Comparison of ENCODE assay signal across 8 cellular contexts in the genomic region with DNA sequence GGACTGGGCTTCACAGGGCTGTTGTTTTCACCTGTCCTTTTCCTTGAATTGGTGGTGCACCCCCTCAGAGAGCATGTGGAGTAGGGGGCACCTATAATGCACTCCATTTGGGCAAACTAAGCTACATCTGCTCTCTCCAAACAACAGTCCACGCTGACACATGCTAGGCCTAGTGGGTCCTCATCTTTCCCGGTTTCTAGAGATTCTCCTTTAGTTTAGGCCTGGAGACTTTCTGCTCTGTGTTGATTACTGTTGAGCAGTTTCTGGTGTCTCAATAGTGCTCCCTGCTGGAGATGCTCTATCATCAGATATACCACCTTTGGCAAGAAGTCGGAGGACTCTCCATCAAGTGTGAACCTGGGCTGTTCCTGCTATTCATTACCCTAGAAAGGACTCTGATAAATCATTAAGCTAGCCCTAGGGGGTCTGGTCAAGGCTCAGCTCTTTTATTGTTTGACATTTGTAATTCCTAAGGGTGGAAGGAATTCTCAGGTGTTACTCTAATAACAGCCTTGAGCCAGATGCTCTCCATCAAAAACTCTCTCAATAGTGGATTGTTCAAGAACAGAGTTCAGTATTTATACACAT.
DNase-seq lines count a peak whose midpoint lies in the region; ATAC-seq and TF ChIP-seq lines count a peak whose summit lies in the region.

No MANE protein-coding gene starts in this region.

- no peak overlapping the region for H3K4me3 ChIP-seq in PC-3 (ENCODE audit: low read length)
- no peak overlapping the region for H3K4me3 ChIP-seq in osteoblast (ENCODE audit: insufficient read depth, low read length)

- DNase-seq in PC-3 = peak; percentile 90
- peak; percentile 5 for DNase-seq in activated T-helper 1 cell treated with Interleukin-2 at 50 U/mL for 16 hours (ENCODE audit: low read depth)
- peak; percentile 54 for DNase-seq in fibroblast of the conjunctiva (ENCODE audit: low read depth)
- DNase-seq in osteoblast (ENCODE audit: insufficient read length, low spot score, missing footprints) = peak; percentile 88
- no peak for DNase-seq in NCI-H2171 (lab: John Stamatoyannopoulos, UW)

- H3K79me2 ChIP-seq in PC-3 (ENCODE audit: low read length) (no peaks in the 10 kb centered on the region), osteoblast (ENCODE audit: insufficient read depth, low read length) (no peaks in the 10 kb centered on the region)

- H2AFZ ChIP-seq in PC-3 (ENCODE audit: low read length) = peak overlapping the region; percentile 45
- H2AFZ ChIP-seq in osteoblast (ENCODE audit: low read length) = no peak overlapping the region

- POLR2A ChIA-PET in PC-3 (lab: Charles Lee; ENCODE audit: unreplicated experiment) = no interaction called here

- H3F3A ChIP-seq in PC-3 (ENCODE audit: low read length, unreplicated experiment) = no peaks in the 10 kb centered on the region

- H3K27me3 ChIP-seq in PC-3 (ENCODE audit: low read length) = no peaks in the 10 kb centered on the region
- peaks cover 16% of the 10 kb centered on the region for H3K27me3 ChIP-seq in osteoblast (ENCODE audit: insufficient read depth, low read length)

- H3K9me2 ChIP-seq in PC-3 (replicated peaks; ENCODE audit: low read length) = no peaks in the 10 kb centered on the region

- peak; percentile 77 for ATAC-seq in GM19023 (IDR thresholded peaks at IDR 0.05; ENCODE audit: unreplicated experiment)
- ATAC-seq in HG03196 (IDR thresholded peaks at IDR 0.05; ENCODE audit: unreplicated experiment) = peak; percentile 82
- peak; percentile 97 for ATAC-seq in PC-3

- H3K27ac ChIP-seq in C4-2B (no peak overlapping the region), PC-3 (ENCODE audit: low read length) (no peak overlapping the region), osteoblast (ENCODE audit: low read depth, low read length) (no peak overlapping the region)

- H3K4me1 ChIP-seq in PC-3 (ENCODE audit: insufficient read depth, low read length) (peaks cover 7% of the 10 kb centered on the region), osteoblast (ENCODE audit: insufficient read depth, low read length) (no peaks in the 10 kb centered on the region)

- H3K9me3 ChIP-seq in PC-3 (ENCODE audit: low read length) (no peaks in the 10 kb centered on the region), osteoblast (ENCODE audit: low read depth, low read length) (no peaks in the 10 kb centered on the region)

- H3K4me2 ChIP-seq in PC-3 (ENCODE audit: low read length) (no peak overlapping the region), osteoblast (ENCODE audit: insufficient read depth, low read length) (no peak overlapping the region)

- no peaks in the 10 kb centered on the region for H4K20me1 ChIP-seq in PC-3 (ENCODE audit: low read length)
- H4K20me1 ChIP-seq in osteoblast (ENCODE audit: insufficient read depth, low read length) = no peaks in the 10 kb centered on the region

- BruUV-seq in PC-3 (replicated peaks; lab: Mats Ljungman, UMichigan) = no TSS peak

- CTCF ChIA-PET in PC-3 (lab: Charles Lee) = interaction anchor here (0.6 to 2.6 kb wide), 2 partner anchors 22 to 65 kb away, joined by 3 to 21 read pairs; a partner anchor contains a TSS

- H3K36me3 ChIP-seq in PC-3 (ENCODE audit: low read depth, low read length) (no peaks in the 10 kb centered on the region), osteoblast (ENCODE audit: insufficient read depth, low read length) (no peaks in the 10 kb centered on the region)

- TF ChIP-seq CTCF in C4-2B (conservative IDR thresholded peaks at IDR 0.05) = peak; percentile 76
- peak; percentile 94 for TF ChIP-seq CTCF in PC-3 (conservative IDR thresholded peaks at IDR 0.05; ENCODE audit: low read depth, low read length)
- peak; percentile 75 for TF ChIP-seq CTCF in osteoblast (IDR thresholded peaks at IDR 0.05; ENCODE audit: extremely low read depth, low read depth, low read length)

- intact Hi-C loops in PC-3 (cut with micrococcal nuclease) = loop anchor here (1.0 to 2.0 kb wide), 5 partner anchors 64 to 289 kb away; a partner anchor contains a TSS

- H3K9ac ChIP-seq in PC-3 (ENCODE audit: low read length) = no peak overlapping the region
